28 cellular contexts compared by ENCODE assay signal in the genomic region with DNA sequence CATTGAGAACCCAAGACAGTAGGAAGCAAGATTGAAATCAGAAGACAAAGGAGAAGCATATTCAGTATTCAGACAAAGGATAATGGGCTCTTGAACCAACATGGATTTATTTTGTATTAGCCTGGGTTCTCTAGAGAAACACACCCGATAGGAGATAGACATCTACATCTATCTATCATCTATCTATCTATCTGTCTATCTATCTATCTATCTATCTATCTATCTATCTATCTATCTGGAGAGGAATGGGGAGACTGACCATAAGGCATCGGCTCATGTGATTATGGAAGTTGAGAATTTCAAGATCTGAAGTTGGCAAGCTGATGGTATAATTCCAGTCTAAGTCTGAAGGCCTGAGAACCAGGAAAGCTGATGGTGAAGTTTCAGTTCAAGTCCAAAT.
"Had no signal": no experiment of that assay in that cellular context is flagged by ENCODE, and none has a peak within 500 bp of the region (broad histone marks: within the 10 kb centered on the region; RNA-seq: fewer than 3 reads in every experiment).

No MANE protein-coding gene starts in this region.

- H3K27ac Mint-ChIP-seq: naive thymus-derived CD8-positive, alpha-beta T cell; natural killer cell treated with Interleukin-12 subunit alpha and Interleukin-12 subunit beta and Interleukin-15 and Interleukin-18, amount 100 ng/mL, for 72 hours; nephron progenitor cell; stimulated activated effector memory CD8-positive, alpha-beta T cell treated with anti-CD3 and anti-CD28 coated beads, Interleukin-12 subunit alpha, Interleukin-12 subunit beta, amount 100 ng/mL, for 72 hours; stimulated activated naive B cell treated with anti-CD40 and anti-IgM and Interleukin-4, amounts not matched to agents 10 μg/mL and 1 μg/mL and 100 μg/mL, for 72 hours; stimulated activated naive CD8-positive, alpha-beta T cell treated with anti-CD3 and anti-CD28 coated beads, Interleukin-15, Interleukin-2, amounts not matched to agents 100 ng/mL and 50 ng/mL, for 24 hours had no signal

- FAIRE-seq: pancreas, small intestine, urothelium cell line had no signal

- DNase-seq: naive thymus-derived CD8-positive, alpha-beta T cell; nephron progenitor cell; nucleus accumbens; pancreas; psoas muscle; right cardiac atrium; right lobe of liver; sigmoid colon; small intestine; stimulated activated CD4-positive, alpha-beta T cell treated with anti-CD3 and anti-CD28 coated beads, Interleukin-15, amount 100 ng/mL, for 24 hours; stimulated activated CD4-positive, alpha-beta T cell treated with anti-CD3 and anti-CD28 coated beads, Interleukin-2, amount 100 ng/mL, for 24 hours; stimulated activated CD4-positive, alpha-beta T cell treated with anti-CD3 and anti-CD28 coated beads, Interleukin-2, amount 100 ng/mL, for 48 hours; stimulated activated CD4-positive, alpha-beta T cell treated with anti-CD3 and anti-CD28 coated beads, Interleukin-4, amount 100 ng/mL, for 24 hours; stimulated activated naive B cell treated with anti-CD40 and anti-IgM and Interleukin-4, amounts not matched to agents 10 μg/mL and 1 μg/mL and 100 μg/mL, for 72 hours; stimulated activated naive CD4-positive, alpha-beta T cell treated with Interleukin-2 at 50 U/mL for 16 hours; stomach; thyroid gland; trophoblast cell; upper lobe of left lung had no signal

- ATAC-seq: naive thymus-derived CD8-positive, alpha-beta T cell; natural killer cell treated with Interleukin-12 subunit alpha and Interleukin-12 subunit beta and Interleukin-15 and Interleukin-18, amount 100 ng/mL, for 72 hours; pancreas; psoas muscle; right cardiac atrium; right lobe of liver; stimulated activated effector memory CD8-positive, alpha-beta T cell treated with anti-CD3 and anti-CD28 coated beads, Interleukin-12 subunit alpha, Interleukin-12 subunit beta, amount 100 ng/mL, for 72 hours; stimulated activated naive B cell treated with anti-CD40 and anti-IgM and Interleukin-4, amounts not matched to agents 10 μg/mL and 1 μg/mL and 100 μg/mL, for 72 hours had no signal

- H3K9me3 ChIP-seq: neutrophil, pancreas, psoas muscle, right lobe of liver, sigmoid colon, stomach, thoracic aorta, thyroid gland, tibial nerve, upper lobe of left lung, vagina had no signal

- H3K27ac ChIP-seq: neutrophil, pancreas, psoas muscle, right lobe of liver, sigmoid colon, stomach, thoracic aorta, thyroid gland, tibial nerve, upper lobe of left lung, vagina had no signal

- H3K4me3 Mint-ChIP-seq: naive thymus-derived CD8-positive, alpha-beta T cell; natural killer cell treated with Interleukin-12 subunit alpha and Interleukin-12 subunit beta and Interleukin-15 and Interleukin-18, amount 100 ng/mL, for 72 hours; nephron progenitor cell; neural crest cell; stimulated activated effector memory CD8-positive, alpha-beta T cell treated with anti-CD3 and anti-CD28 coated beads, Interleukin-12 subunit alpha, Interleukin-12 subunit beta, amount 100 ng/mL, for 72 hours; stimulated activated naive B cell treated with anti-CD40 and anti-IgM and Interleukin-4, amounts not matched to agents 10 μg/mL and 1 μg/mL and 100 μg/mL, for 72 hours; stimulated activated naive CD8-positive, alpha-beta T cell treated with anti-CD3 and anti-CD28 coated beads, Interleukin-15, Interleukin-2, amounts not matched to agents 100 ng/mL and 50 ng/mL, for 24 hours had no signal

- H3K9me3 Mint-ChIP-seq: naive thymus-derived CD8-positive, alpha-beta T cell; natural killer cell treated with Interleukin-12 subunit alpha and Interleukin-12 subunit beta and Interleukin-15 and Interleukin-18, amount 100 ng/mL, for 72 hours; nephron progenitor cell; stimulated activated effector memory CD8-positive, alpha-beta T cell treated with anti-CD3 and anti-CD28 coated beads, Interleukin-12 subunit alpha, Interleukin-12 subunit beta, amount 100 ng/mL, for 72 hours; stimulated activated naive B cell treated with anti-CD40 and anti-IgM and Interleukin-4, amounts not matched to agents 10 μg/mL and 1 μg/mL and 100 μg/mL, for 72 hours; stimulated activated naive CD8-positive, alpha-beta T cell treated with anti-CD3 and anti-CD28 coated beads, Interleukin-15, Interleukin-2, amounts not matched to agents 100 ng/mL and 50 ng/mL, for 24 hours had no signal

- H3K4me1 ChIP-seq: pancreas, psoas muscle, right lobe of liver, sigmoid colon, stomach, thyroid gland, tibial nerve, upper lobe of left lung, vagina had no signal

- H3K36me3 Mint-ChIP-seq: natural killer cell treated with Interleukin-12 subunit alpha and Interleukin-12 subunit beta and Interleukin-15 and Interleukin-18, amount 100 ng/mL, for 72 hours; stimulated activated effector memory CD8-positive, alpha-beta T cell treated with anti-CD3 and anti-CD28 coated beads, Interleukin-12 subunit alpha, Interleukin-12 subunit beta, amount 100 ng/mL, for 72 hours; stimulated activated naive B cell treated with anti-CD40 and anti-IgM and Interleukin-4, amounts not matched to agents 10 μg/mL and 1 μg/mL and 100 μg/mL, for 72 hours had no signal

- H3K4me3 ChIP-seq: pancreas, psoas muscle, right lobe of liver, sigmoid colon, stomach, thoracic aorta, thyroid gland, tibial nerve, upper lobe of left lung, vagina had no signal

- H3K36me3 ChIP-seq: neutrophil, pancreas, right lobe of liver, sigmoid colon, stomach, thoracic aorta, thyroid gland, tibial nerve, upper lobe of left lung, vagina had no signal

- H3K27me3 ChIP-seq: pancreas, right lobe of liver, sigmoid colon, stomach, thyroid gland, tibial nerve, upper lobe of left lung, vagina had no signal

- H3K4me1 Mint-ChIP-seq: naive thymus-derived CD8-positive, alpha-beta T cell; nephron progenitor cell; neural crest cell; stimulated activated effector memory CD8-positive, alpha-beta T cell treated with anti-CD3 and anti-CD28 coated beads, Interleukin-12 subunit alpha, Interleukin-12 subunit beta, amount 100 ng/mL, for 72 hours; stimulated activated naive B cell treated with anti-CD40 and anti-IgM and Interleukin-4, amounts not matched to agents 10 μg/mL and 1 μg/mL and 100 μg/mL, for 72 hours had no signal
